ENCODE assay signal across 9 cellular contexts in genomic region chr1:11473635-11474034, GRCh38. TPM values are rescaled to one million over a fixed set of nuclear protein-coding genes. Genes with fewer than 3 reads are reported as not detected.
DNase-seq lines count a peak whose midpoint lies in the region; TF ChIP-seq lines count a peak whose summit lies in the region.
"Had no signal": no experiment of that assay in that cellular context is flagged by ENCODE, and none has a peak within 500 bp of the region (broad histone marks: within the 10 kb centered on the region; RNA-seq: fewer than 3 reads in every experiment).

No MANE protein-coding gene starts in this region.

- no peak overlapping the region for H3K27ac Mint-ChIP-seq in activated T-cell treated with anti-CD3 and anti-CD28 coated beads, Interleukin-2, amount 50 U/mL, for 24 hours
- H3K27ac Mint-ChIP-seq in progenitor cell of endocrine pancreas: no peak overlapping the region

- no peak overlapping the region for H3K4me3 Mint-ChIP-seq in activated T-cell treated with anti-CD3 and anti-CD28 coated beads, Interleukin-2, amount 50 U/mL, for 24 hours
- H3K4me3 Mint-ChIP-seq in progenitor cell of endocrine pancreas (ENCODE audit: low read depth): no peak overlapping the region

- peak; percentile 24 to 31 for DNase-seq in activated T-cell treated with anti-CD3 and anti-CD28 coated beads, Interleukin-2, amount 50 U/mL, for 48 hours
- DNase-seq in activated T-cell treated with anti-CD3 and anti-CD28 coated beads, Interleukin-2, amount 50 U/mL, for 24 hours: no peak
- DNase-seq in NCI-H226 (peak; percentile 31), choroid plexus epithelial cell (ENCODE audit: low read depth) (peak; percentile 12), progenitor cell of endocrine pancreas (ENCODE audit: low spot score, unreplicated experiment) (peak; percentile 52), cerebellar nuclear complex (lab: John Stamatoyannopoulos, UW) (no peak), DMS153 (lab: John Stamatoyannopoulos, UW) (no peak), NCI-H1694 (lab: John Stamatoyannopoulos, UW) (no peak)
- DNase-seq: effector CD8-positive, alpha-beta T cell had no signal

- no peak overlapping the region for H3K4me3 ChIP-seq in choroid plexus epithelial cell (ENCODE audit: low read depth, low read length)

- no peaks in the 10 kb centered on the region for H3K36me3 Mint-ChIP-seq in activated T-cell treated with anti-CD3 and anti-CD28 coated beads, Interleukin-2, amount 50 U/mL, for 24 hours (ENCODE audit: low read depth)
- no peaks in the 10 kb centered on the region for H3K36me3 Mint-ChIP-seq in progenitor cell of endocrine pancreas (ENCODE audit: insufficient read depth)

- H3K27me3 Mint-ChIP-seq in activated T-cell treated with anti-CD3 and anti-CD28 coated beads, Interleukin-2, amount 50 U/mL, for 24 hours: peaks cover 36% of the 10 kb centered on the region
- peaks cover 34% of the 10 kb centered on the region for H3K27me3 Mint-ChIP-seq in progenitor cell of endocrine pancreas

- H3K4me1 Mint-ChIP-seq in activated T-cell treated with anti-CD3 and anti-CD28 coated beads, Interleukin-2, amount 50 U/mL, for 24 hours (ENCODE audit: low read depth): peaks cover 2% of the 10 kb centered on the region
- peaks cover 2% of the 10 kb centered on the region for H3K4me1 Mint-ChIP-seq in progenitor cell of endocrine pancreas (ENCODE audit: low read depth)

- no peaks in the 10 kb centered on the region for H3K9me3 Mint-ChIP-seq in activated T-cell treated with anti-CD3 and anti-CD28 coated beads, Interleukin-2, amount 50 U/mL, for 24 hours
- H3K9me3 Mint-ChIP-seq in progenitor cell of endocrine pancreas (ENCODE audit: low read depth): no peaks in the 10 kb centered on the region

- TF ChIP-seq CTCF in choroid plexus epithelial cell (conservative IDR thresholded peaks at IDR 0.05; ENCODE audit: low read depth, low read length): no peak
- TF ChIP-seq CTCF in progenitor cell of endocrine pancreas (IDR thresholded peaks at IDR 0.05; ENCODE audit: unreplicated experiment): no peak

RNA-seq across cellular contexts. Expression of gene DISP3, which starts 5.3 kb away (rescaled TPM):
- total RNA-seq in progenitor cell of endocrine pancreas: 5.4 and 6.2 TPM in 2 replicates

Comparison
In these comparisons a context has a peak if more than half of its experiments do, and no peak if none do; other contexts are left out.
1. DNase-seq: peak in activated T-cell treated with anti-CD3 and anti-CD28 coated beads, Interleukin-2, amount 50 U/mL, for 48 hours (2 of 2), NCI-H226 (single experiment), choroid plexus epithelial cell (single experiment) and progenitor cell of endocrine pancreas (single experiment); none in activated T-cell treated with anti-CD3 and anti-CD28 coated beads, Interleukin-2, amount 50 U/mL, for 24 hours (single experiment), cerebellar nuclear complex (0 of 2), DMS153 (single experiment) and NCI-H1694 (single experiment).